Comparison of ENCODE assay signal across 7 cellular contexts in genomic region chr4:157076578-157076947, GRCh38. TPM values are rescaled to one million over a fixed set of nuclear protein-coding genes. Genes with fewer than 3 reads are reported as not detected.
DNase-seq lines count a peak whose midpoint lies in the region; ATAC-seq and TF ChIP-seq lines count a peak whose summit lies in the region.

No MANE protein-coding gene starts in this region.

- H3K36me3 Mint-ChIP-seq in MCF 10A (ENCODE audit: insufficient read depth, unreplicated experiment) (no peaks in the 10 kb centered on the region), T-cell (no peaks in the 10 kb centered on the region)
- no peaks in the 10 kb centered on the region for H3K36me3 Mint-ChIP-seq in activated CD4-positive, alpha-beta T cell treated with anti-CD3 and anti-CD28 coated beads for 36 hours (ENCODE audit: low read depth)

- POLR2A ChIA-PET in MCF 10A (lab: Yijun Ruan, JAX) = interaction anchor here (0.9 to 1.2 kb wide), 2 partner anchors 278 to 540 kb away, joined by 3 to 5 read pairs; no protein-coding TSS in a partner anchor
- POLR2A ChIA-PET in activated CD4-positive, alpha-beta T cell treated with anti-CD3 and anti-CD28 coated beads for 36 hours (lab: Charles Lee) = no interaction called here
- POLR2A ChIA-PET in T-cell (lab: Charles Lee) = no interaction called here

- peak overlapping the region; percentile 43 for H3K4me3 ChIP-seq in MG63
- peak overlapping the region; percentile 69 to 84 for H3K4me3 ChIP-seq in tibial artery

- TF ChIP-seq CTCF in MCF 10A (IDR thresholded peaks at IDR 0.05; ENCODE audit: unreplicated experiment) (no peak), tibial artery (IDR thresholded peaks at IDR 0.05) (no peak)

- H3K9me3 Mint-ChIP-seq in MCF 10A (ENCODE audit: unreplicated experiment) (no peaks in the 10 kb centered on the region), T-cell (peaks cover 0 to 9% (median 0%) of the 10 kb centered on the region in 3 donors)
- H3K9me3 Mint-ChIP-seq in activated CD4-positive, alpha-beta T cell treated with anti-CD3 and anti-CD28 coated beads for 36 hours (ENCODE audit: low read depth) = no peaks in the 10 kb centered on the region

- H3K36me3 ChIP-seq in MG63 (no peaks in the 10 kb centered on the region), tibial artery (no peaks in the 10 kb centered on the region)

- no TSS peak for BruUV-seq in MCF 10A (replicated peaks; lab: Mats Ljungman, UMichigan)

- peak overlapping the region; percentile 59 to 61 for H3K27ac ChIP-seq in tibial artery

- H3K27me3 ChIP-seq in MG63 (peaks cover 59% of the 10 kb centered on the region), tibial artery (no peaks in the 10 kb centered on the region)

- CTCF ChIA-PET in MCF 10A (lab: Yijun Ruan, JAX) (interaction anchor here (1.1 kb wide), 1 partner anchor 10 kb away, joined by 3 read pairs; no protein-coding TSS in a partner anchor), T-cell (lab: Charles Lee) (no interaction called here)
- CTCF ChIA-PET in activated CD4-positive, alpha-beta T cell treated with anti-CD3 and anti-CD28 coated beads for 36 hours (lab: Charles Lee) = no interaction called here

- no peaks in the 10 kb centered on the region for H3K9me3 ChIP-seq in MG63
- H3K9me3 ChIP-seq in tibial artery = no peaks in the 10 kb centered on the region

- intact Hi-C loops in MCF 10A (cut with micrococcal nuclease) = loop anchor here (5.0 kb wide), 1 partner anchor 41 kb away; no protein-coding TSS in a partner anchor
- intact Hi-C loops in tibial artery (cut with DNase I; ENCODE audit: low total_unique reads) = no loop called here
- intact Hi-C loops in activated CD4-positive, alpha-beta T cell treated with anti-CD3 and anti-CD28 coated beads for 36 hours (cut with DNase I, micrococcal nuclease) = no loop called here

- H3K27me3 Mint-ChIP-seq in MCF 10A (ENCODE audit: insufficient read depth, unreplicated experiment) (no peaks in the 10 kb centered on the region), T-cell (peaks cover 8 to 27% of the 10 kb centered on the region in 2 donors)
- peaks cover 26% of the 10 kb centered on the region for H3K27me3 Mint-ChIP-seq in activated CD4-positive, alpha-beta T cell treated with anti-CD3 and anti-CD28 coated beads for 36 hours

- H3K4me1 Mint-ChIP-seq in MCF 10A (ENCODE audit: insufficient read depth, unreplicated experiment) (peaks cover 8% of the 10 kb centered on the region), T-cell (no peaks in the 10 kb centered on the region)
- no peaks in the 10 kb centered on the region for H3K4me1 Mint-ChIP-seq in activated CD4-positive, alpha-beta T cell treated with anti-CD3 and anti-CD28 coated beads for 36 hours

- H3K4me1 ChIP-seq in tibial artery = peaks cover 0 to 3% (median 0%) of the 10 kb centered on the region in 4 donors

- no peak overlapping the region for H3K27ac Mint-ChIP-seq in MCF 10A (ENCODE audit: low read depth, unreplicated experiment)
- no peak overlapping the region for H3K27ac Mint-ChIP-seq in activated CD4-positive, alpha-beta T cell treated with anti-CD3 and anti-CD28 coated beads for 36 hours
- H3K27ac Mint-ChIP-seq in T-cell = no peak overlapping the region

- H3K4me3 Mint-ChIP-seq in MCF 10A (ENCODE audit: unreplicated experiment) (peak overlapping the region; percentile 91), T-cell (no peak overlapping the region)
- H3K4me3 Mint-ChIP-seq in activated CD4-positive, alpha-beta T cell treated with anti-CD3 and anti-CD28 coated beads for 36 hours = no peak overlapping the region

- ATAC-seq in left lobe of liver (peak; percentile 13), HG03565 (IDR thresholded peaks at IDR 0.05; ENCODE audit: unreplicated experiment) (no peak), T-cell (replicated peaks in 1 of 4) (no peak)
- no peak for ATAC-seq in activated CD4-positive, alpha-beta T cell treated with anti-CD3 and anti-CD28 coated beads for 36 hours

- DNase-seq in MG63 (no peak), MCF 10A (ENCODE audit: unreplicated experiment) (peak; percentile 38), left lobe of liver (ENCODE audit: low spot score) (no peak), tibial artery (no peak), T-cell (no peak)
- DNase-seq in activated CD4-positive, alpha-beta T cell treated with anti-CD3 and anti-CD28 coated beads for 36 hours = no peak

RNA-seq across cellular contexts. Expression of gene GLRB, which starts 0.6 kb away (rescaled TPM):
- total RNA-seq in MG63 (2014; rRNA removed; shearing (Covaris generic); ENCODE audit: low replicate concordance) = 0.81 and 3.9 TPM in 2 replicates
- total RNA-seq in MCF 10A (2022) = 5.9 and 7.1 TPM in 2 replicates
- 0.20 TPM for total RNA-seq in left lobe of liver
- total RNA-seq in activated CD4-positive, alpha-beta T cell treated with anti-CD3 and anti-CD28 coated beads for 36 hours = not detected
- not detected for total RNA-seq in T-cell
